8 cellular contexts compared by ENCODE assay signal in genomic region chr5:95870105-95870672, GRCh38. TPM values are rescaled to one million over a fixed set of nuclear protein-coding genes. Genes with fewer than 3 reads are reported as not detected.
DNase-seq lines count a peak whose midpoint lies in the region; ATAC-seq, FAIRE-seq and TF ChIP-seq lines count a peak whose summit lies in the region.

No MANE protein-coding gene starts in this region.

- peaks cover 8% of the 10 kb centered on the region for H3K36me3 Mint-ChIP-seq in activated CD4-positive, alpha-beta T cell treated with anti-CD3 and anti-CD28 coated beads, Interleukin-2, amount 10 ng/mL, durations not matched to agents 7 days and 5 days (ENCODE audit: low read depth)

- peak overlapping the region; percentile 90 for H3K27ac Mint-ChIP-seq in activated CD4-positive, alpha-beta T cell treated with anti-CD3 and anti-CD28 coated beads, Interleukin-2, amount 10 ng/mL, durations not matched to agents 7 days and 5 days

- TF ChIP-seq CTCF in gastroesophageal sphincter (IDR thresholded peaks at IDR 0.05), result no peak

- H3K36me3 ChIP-seq in gastroesophageal sphincter, result no peaks in the 10 kb centered on the region

- CTCF ChIA-PET in activated CD4-positive, alpha-beta T cell treated with anti-CD3 and anti-CD28 coated beads, Interleukin-2, amount 10 ng/mL, durations not matched to agents 7 days and 5 days (lab: Charles Lee), result interaction anchor here (0.6 to 3.0 kb wide), 9 partner anchors 9 to 475 kb away, joined by 3 to 12 read pairs (median 4); no protein-coding TSS in a partner anchor

- H3K4me3 ChIP-seq in gastroesophageal sphincter, result no peak overlapping the region

- no peak for TF ChIP-seq POLR2A in gastroesophageal sphincter (IDR thresholded peaks at IDR 0.05)

- H3K4me1 Mint-ChIP-seq in activated CD4-positive, alpha-beta T cell treated with anti-CD3 and anti-CD28 coated beads, Interleukin-2, amount 10 ng/mL, durations not matched to agents 7 days and 5 days, result peaks cover 43% of the 10 kb centered on the region

- TF ChIP-seq EP300 in gastroesophageal sphincter (IDR thresholded peaks at IDR 0.05), result no peak

- H3K9me3 Mint-ChIP-seq in activated CD4-positive, alpha-beta T cell treated with anti-CD3 and anti-CD28 coated beads, Interleukin-2, amount 10 ng/mL, durations not matched to agents 7 days and 5 days, result peaks cover 2% of the 10 kb centered on the region

- H3K4me3 Mint-ChIP-seq in activated CD4-positive, alpha-beta T cell treated with anti-CD3 and anti-CD28 coated beads, Interleukin-2, amount 10 ng/mL, durations not matched to agents 7 days and 5 days, result peak overlapping the region; percentile 55

- peak; percentile 27 for DNase-seq in activated CD4-positive, alpha-beta T cell treated with anti-CD3 and anti-CD28 coated beads, Interleukin-2, amount 10 ng/mL, durations not matched to agents 7 days and 5 days
- peak; percentile 22 to 38 for DNase-seq in stimulated activated CD8-positive, alpha-beta memory T cell treated with anti-CD3 and anti-CD28 coated beads, Interleukin-2, amount 100 ng/mL, for 48 hours (ENCODE audit: low read depth in 2 of 2)
- DNase-seq in urothelium cell line (ENCODE audit: low spot score), result no peak
- no peak for DNase-seq in NCI-H82 (lab: John Stamatoyannopoulos, UW)
- DNase-seq in cerebellar nuclear complex (lab: John Stamatoyannopoulos, UW), result no peak

- ATAC-seq in GM19395 (IDR thresholded peaks at IDR 0.05; ENCODE audit: unreplicated experiment) (peak; percentile 71), HG03108 (IDR thresholded peaks at IDR 0.05; ENCODE audit: unreplicated experiment) (peak; percentile 62), gastroesophageal sphincter (peak; percentile 29)

- no peak overlapping the region for H3K27ac ChIP-seq in gastroesophageal sphincter

- POLR2A ChIA-PET in activated CD4-positive, alpha-beta T cell treated with anti-CD3 and anti-CD28 coated beads, Interleukin-2, amount 10 ng/mL, durations not matched to agents 7 days and 5 days (lab: Charles Lee), result no interaction called here

- FAIRE-seq in urothelium cell line (lab: Jason Lieb, UNC), result no peak

- no peaks in the 10 kb centered on the region for H3K27me3 ChIP-seq in gastroesophageal sphincter

- no peaks in the 10 kb centered on the region for H3K9me3 ChIP-seq in gastroesophageal sphincter

- no peaks in the 10 kb centered on the region for H3K27me3 Mint-ChIP-seq in activated CD4-positive, alpha-beta T cell treated with anti-CD3 and anti-CD28 coated beads, Interleukin-2, amount 10 ng/mL, durations not matched to agents 7 days and 5 days

- peaks cover 0 to 12% (median 0%) of the 10 kb centered on the region in 3 donors for H3K4me1 ChIP-seq in gastroesophageal sphincter

- 83% methylated on average over 1 of the region's 1 CpG; no CpG with 5 or more reads in 1 of the 2 donors for WGBS in gastroesophageal sphincter (ENCODE audit: low coverage in 1 of 2), 2 donors

RNA-seq across cellular contexts. Expression of gene GLRX, which starts 47.7 kb away (rescaled TPM):
- 10 to 100 TPM; 60.2 to 61.1 TPM for total RNA-seq in activated CD4-positive, alpha-beta T cell treated with anti-CD3 and anti-CD28 coated beads, Interleukin-2, amount 10 ng/mL, durations not matched to agents 7 days and 5 days
- total RNA-seq in gastroesophageal sphincter, result 10 to 100 TPM; 20.2 to 65.3 (median 41.3) TPM

Comparison
In these comparisons a context has a peak if more than half of its experiments do, and no peak if none do; other contexts are left out.
1. DNase-seq: peak in activated CD4-positive, alpha-beta T cell treated with anti-CD3 and anti-CD28 coated beads, Interleukin-2, amount 10 ng/mL, durations not matched to agents 7 days and 5 days (single experiment) and stimulated activated CD8-positive, alpha-beta memory T cell treated with anti-CD3 and anti-CD28 coated beads, Interleukin-2, amount 100 ng/mL, for 48 hours (2 of 2); none in urothelium cell line (single experiment), NCI-H82 (single experiment) and cerebellar nuclear complex (0 of 2).
2. Peak in every context shown above with its lines, with median percentiles within 50 percentile points of each other: ATAC-seq.